ENCODE assay signal across 1 cellular context in genomic region chr15:91953432-91953831, GRCh38.
TF ChIP-seq lines count a peak whose summit lies in the region.

No MANE protein-coding gene starts in this region.

TF ChIP-seq in H1, 55 proteins besides CTCF, POLR2A, EP300 and RAD21 (continued from another document):
- TF ChIP-seq GTF2F1 (IDR thresholded peaks at IDR 0.05; ENCODE audit: borderline replicate concordance, low read depth, low read length) (no peak), CHD7 (IDR thresholded peaks at IDR 0.05; ENCODE audit: insufficient replicate concordance, low read length) (no peak), EZH2 (IDR thresholded peaks at IDR 0.05; ENCODE audit: low read depth, low read length, severe bottlenecking) (no peak), TAF7 (optimal IDR thresholded peaks at IDR 0.05; ENCODE audit: borderline replicate concordance, low read depth, low read length) (no peak), SP2 (IDR thresholded peaks at IDR 0.05; ENCODE audit: low read length) (no peak), POU5F1 (IDR thresholded peaks at IDR 0.05; ENCODE audit: low read depth, low read length) (no peak)
